Comparison of ENCODE assay signal across 13 cellular contexts in genomic region chr3:125322166-125322565, GRCh38. TPM values are rescaled to one million over a fixed set of nuclear protein-coding genes. Genes with fewer than 3 reads are reported as not detected.
DNase-seq lines count a peak whose midpoint lies in the region; ATAC-seq and TF ChIP-seq lines count a peak whose summit lies in the region.
"Had no signal": no experiment of that assay in that cellular context is flagged by ENCODE, and none has a peak within 500 bp of the region (broad histone marks: within the 10 kb centered on the region; RNA-seq: fewer than 3 reads in every experiment).

No MANE protein-coding gene starts in this region.

- in situ Hi-C loops in gastrocnemius medialis (cut with MboI; ENCODE audit: low sequenced_read_pairs in 4 of 4) = no loop called here

- TF ChIP-seq CTCF in gastrocnemius medialis (IDR thresholded peaks at IDR 0.05 in 4 of 5, conservative IDR thresholded peaks at IDR 0.05 in 1 of 5) (no peak), suprapubic skin (IDR thresholded peaks at IDR 0.05) (no peak)

- H3K27ac ChIP-seq in gastrocnemius medialis (no peak overlapping the region), suprapubic skin (no peak overlapping the region)
- H3K27ac ChIP-seq: thoracic aorta had no signal

- TF ChIP-seq POLR2A in gastrocnemius medialis (IDR thresholded peaks at IDR 0.05) (no peak), suprapubic skin (IDR thresholded peaks at IDR 0.05) (no peak)

- 47% methylated on average over 6 of the region's 6 CpGs for WGBS in suprapubic skin

- no peaks in the 10 kb centered on the region for H3K9me3 ChIP-seq in gastrocnemius medialis
- H3K9me3 ChIP-seq in suprapubic skin = no peaks in the 10 kb centered on the region
- H3K9me3 ChIP-seq: thoracic aorta had no signal

- TF ChIP-seq EP300 in suprapubic skin (IDR thresholded peaks at IDR 0.05) = no peak

- no peak overlapping the region for H3K4me3 ChIP-seq in gastrocnemius medialis
- no peak overlapping the region for H3K4me3 ChIP-seq in suprapubic skin
- H3K4me3 ChIP-seq: thoracic aorta had no signal

- H3K36me3 ChIP-seq in gastrocnemius medialis = no peaks in the 10 kb centered on the region
- H3K36me3 ChIP-seq in suprapubic skin = peaks cover 17% of the 10 kb centered on the region
- H3K36me3 ChIP-seq: thoracic aorta had no signal

- DNase-seq in GM04504 (ENCODE audit: low read depth) (peak; percentile 84), NCI-H226 (peak; percentile 35), cerebellum (ENCODE audit: low spot score) (peak; percentile 3), gastrocnemius medialis (no peak), suprapubic skin (ENCODE audit: low spot score in 2 of 2) (no peak), posterior vena cava (ENCODE audit: low spot score) (no peak)
- no peak for DNase-seq in activated naive CD4-positive, alpha-beta T cell treated with Interleukin-2 at 50 U/mL for 16 hours
- DNase-seq: activated CD4-positive, alpha-beta T cell treated with anti-CD3 and anti-CD28 coated beads, Interleukin-2, amount 10 ng/mL, durations not matched to agents 24 days and 14 days; activated effector memory CD4-positive, alpha-beta T cell treated with Interleukin-2 at 50 U/mL for 16 hours; naive thymus-derived CD8-positive, alpha-beta T cell; NCI-H526 had no signal

- intact Hi-C loops in gastrocnemius medialis (cut with DNase I; ENCODE audit: low total_unique reads) = loop anchor here (10.0 kb wide), 1 partner anchor 193 kb away; no protein-coding TSS in a partner anchor
- intact Hi-C loops in posterior vena cava (cut with DNase I) = no loop called here

- H3K4me1 ChIP-seq in gastrocnemius medialis = peaks cover 0 to 6% of the 10 kb centered on the region in 2 donors
- H3K4me1 ChIP-seq in suprapubic skin = peaks cover 2% of the 10 kb centered on the region

- H3K27me3 ChIP-seq in gastrocnemius medialis = no peaks in the 10 kb centered on the region
- no peaks in the 10 kb centered on the region for H3K27me3 ChIP-seq in suprapubic skin

- peak; percentile 56 to 84 for ATAC-seq in gastrocnemius medialis
- no peak for ATAC-seq in HG02610 (IDR thresholded peaks at IDR 0.05; ENCODE audit: unreplicated experiment)
- ATAC-seq: naive thymus-derived CD8-positive, alpha-beta T cell had no signal

RNA-seq across cellular contexts. Expression of gene ZNF148, which starts 53.0 kb away (rescaled TPM):
- total RNA-seq in cerebellum (65.2 TPM), gastrocnemius medialis (10 to 100 TPM; 17.0 to 34.9 (median 20.0) TPM), suprapubic skin (10 to 100 TPM; 16.5 to 30.0 (median 20.3) TPM), posterior vena cava (10 to 100 TPM; 39.7 to 45.5 TPM)

Comparison
In these comparisons a context has a peak if more than half of its experiments do, and no peak if none do; other contexts are left out.
1. DNase-seq: peak in GM04504 (single experiment), NCI-H226 (single experiment) and cerebellum (single experiment); none in gastrocnemius medialis (0 of 2), activated naive CD4-positive, alpha-beta T cell treated with Interleukin-2 at 50 U/mL for 16 hours (single experiment), suprapubic skin (0 of 2) and posterior vena cava (single experiment).